In genomic region chr7:150295614-150296013, GRCh38 we compare ENCODE assay signal across 9 cellular contexts. TPM values are rescaled to one million over a fixed set of nuclear protein-coding genes. Genes with fewer than 3 reads are reported as not detected.
DNase-seq lines count a peak whose midpoint lies in the region; ATAC-seq and TF ChIP-seq lines count a peak whose summit lies in the region.
"Not testable (repeated sequence)": the region's sequence is repeated elsewhere in the genome, so short reads cannot be mapped to it uniquely, and the experiment has no call there.
"Had no signal": no experiment of that assay in that cellular context is flagged by ENCODE, and none has a peak within 500 bp of the region (broad histone marks: within the 10 kb centered on the region; RNA-seq: fewer than 3 reads in every experiment).

No MANE protein-coding gene starts in this region.

- not testable (repeated sequence) for H3K9me3 ChIP-seq in gastroesophageal sphincter, left lung, upper lobe of left lung

- not testable (repeated sequence) for H3K27ac Mint-ChIP-seq in GM23338
- H3K27ac Mint-ChIP-seq in neural crest cell (ENCODE audit: unreplicated experiment), result peak overlapping the region; percentile 35

- not testable (repeated sequence) for H3K27me3 ChIP-seq in GM23338 (ENCODE audit: insufficient read depth); gastroesophageal sphincter; left lung; upper lobe of left lung

- H3K36me3 Mint-ChIP-seq in GM23338 (ENCODE audit: low read depth); neural crest cell (ENCODE audit: low read depth): not testable (repeated sequence)

- TF ChIP-seq CTCF in GM23338 (conservative IDR thresholded peaks at IDR 0.05; ENCODE audit: low read depth in 2 of 2); gastroesophageal sphincter (IDR thresholded peaks at IDR 0.05); left lung (IDR thresholded peaks at IDR 0.05); neural crest cell (conservative IDR thresholded peaks at IDR 0.05); upper lobe of left lung (IDR thresholded peaks at IDR 0.05): not testable (repeated sequence)

- TF ChIP-seq POLR2A in gastroesophageal sphincter (IDR thresholded peaks at IDR 0.05); upper lobe of left lung (IDR thresholded peaks at IDR 0.05): not testable (repeated sequence)

- H3K9me3 Mint-ChIP-seq in GM23338, neural crest cell: not testable (repeated sequence)

- H3K27ac ChIP-seq in GM23338 (ENCODE audit: low read depth); gastroesophageal sphincter; left lung; upper lobe of left lung: not testable (repeated sequence)

- DNase-seq in GM23338 (ENCODE audit: low spot score); left cardiac atrium; left lung; neural crest cell (ENCODE audit: low read depth, low spot score); upper lobe of left lung: not testable (repeated sequence)

- intact Hi-C loops in left cardiac atrium (cut with DNase I); left lung (cut with DNase I): not testable (repeated sequence)

- H3K27me3 Mint-ChIP-seq in GM23338 (ENCODE audit: insufficient read depth, low read depth, poor library complexity); neural crest cell (ENCODE audit: low read depth): not testable (repeated sequence)

- not testable (repeated sequence) for H3K4me2 ChIP-seq in GM23338

- not testable (repeated sequence) for H3K36me3 ChIP-seq in GM23338 (ENCODE audit: insufficient read depth); gastroesophageal sphincter; left lung; upper lobe of left lung

- H4K20me1 ChIP-seq in GM23338 (replicated peaks; ENCODE audit: insufficient read depth), result not testable (repeated sequence)

- not testable (repeated sequence) for TF ChIP-seq EP300 in gastroesophageal sphincter (IDR thresholded peaks at IDR 0.05); upper lobe of left lung (IDR thresholded peaks at IDR 0.05)

- not testable (repeated sequence) for H3K9me2 ChIP-seq in GM23338 (ENCODE audit: insufficient read depth)

- peak; percentile 94 for ATAC-seq in GM23338
- peak; percentile 63; the same call in 1 of the 3 replicates for ATAC-seq in SK-N-SH treated with all-trans-retinoic acid at 6 μM for 48 hours
- peak; percentile 69 for ATAC-seq in gastroesophageal sphincter
- peak; percentile 47 to 81 for ATAC-seq in left cardiac atrium
- peak; percentile 94 for ATAC-seq in left lung
- peak; percentile 56 to 82 for ATAC-seq in upper lobe of left lung (ENCODE audit: low FRiP score in 2 of 2)

- not testable (repeated sequence) for H3K4me1 Mint-ChIP-seq in GM23338, neural crest cell

- H3K4me3 ChIP-seq in GM23338, gastroesophageal sphincter, left lung, upper lobe of left lung: not testable (repeated sequence)

- no CpG with 5 or more reads among the region's 8 CpGs for WGBS in gastroesophageal sphincter (ENCODE audit: low coverage in 1 of 2), 2 donors
- 59% methylated on average over 3 of the region's 8 CpGs; no CpG with 5 or more reads in 1 of the 2 donors for WGBS in upper lobe of left lung, 2 donors

- H3K4me3 Mint-ChIP-seq in GM23338, neural crest cell: not testable (repeated sequence)

- not testable (repeated sequence) for H3K4me1 ChIP-seq in GM23338 (ENCODE audit: insufficient read depth); gastroesophageal sphincter; left lung; upper lobe of left lung

- H3F3A ChIP-seq in GM23338 (replicated peaks; ENCODE audit: low read depth), result not testable (repeated sequence)

- not testable (repeated sequence) for H3K79me2 ChIP-seq in GM23338 (replicated peaks; ENCODE audit: insufficient read depth)

- H2AFZ ChIP-seq in GM23338, result not testable (repeated sequence)

RNA-seq across cellular contexts. Expression of gene LRRC61, which starts 27.5 kb away (rescaled TPM):
- total RNA-seq in GM23338 (2014; rRNA removed; shearing (Covaris generic)), result 67.6 and 75.2 TPM in 2 replicates
- 29.7 and 34.7 TPM in 2 replicates for polyA plus RNA-seq in GM23338 (2016; fragmentation: Nextera tagmentation; extraction: Ambion mirVana)
- total RNA-seq in gastroesophageal sphincter, result 10 to 100 TPM in 2 of 4 donors, 1 to 10 TPM in 2; 7.1 to 25.1 (median 14.0) TPM
- 1 to 10 TPM; 4.3 to 5.7 TPM for total RNA-seq in left cardiac atrium
- total RNA-seq in left lung, result 10 to 100 TPM in 1 of 2 donors, 1 to 10 TPM in 1; 9.0 to 15.8 TPM
- total RNA-seq in neural crest cell, result 23.2 and 26.3 TPM in 2 replicates
- total RNA-seq in upper lobe of left lung, result 10 to 100 TPM; 15.4 to 31.4 (median 19.2) TPM
- total RNA-seq: H4 had no signal

RNA-seq across cellular contexts. Expression of gene ACTR3C, which starts 27.7 kb away (rescaled TPM):
- 1.5 and 5.8 TPM in 2 replicates for total RNA-seq in GM23338 (2014; rRNA removed; shearing (Covaris generic))
- polyA plus RNA-seq in GM23338 (2016; fragmentation: Nextera tagmentation; extraction: Ambion mirVana), result 1.8 and 3.5 TPM in 2 replicates
- total RNA-seq in gastroesophageal sphincter (1 to 10 TPM; 6.4 to 10.0 (median 8.1) TPM), left cardiac atrium (1 to 10 TPM; 3.7 to 4.9 TPM), left lung (10 to 100 TPM; 24.0 to 25.1 TPM), neural crest cell (0.49 and 0.61 TPM in 2 replicates), upper lobe of left lung (100 to 1,000 TPM in 1 of 6 donors, 10 to 100 TPM in 5; 12.1 to 123 (median 24.1) TPM)

RNA-seq across cellular contexts. Expression of gene RARRES2, which starts 45.8 kb away (rescaled TPM):
- total RNA-seq in GM23338 (2014; rRNA removed; shearing (Covaris generic)), result 164 and 169 TPM in 2 replicates
- 314 and 317 TPM in 2 replicates for polyA plus RNA-seq in GM23338 (2016; fragmentation: Nextera tagmentation; extraction: Ambion mirVana)
- 100 to 1,000 TPM; 152 to 341 (median 157) TPM for total RNA-seq in gastroesophageal sphincter
- 100 to 1,000 TPM in 1 of 2 donors, 10 to 100 TPM in 1; 86.4 to 178 TPM for total RNA-seq in left cardiac atrium
- 100 to 1,000 TPM; 133 to 162 TPM for total RNA-seq in left lung
- total RNA-seq in neural crest cell, result 24.4 and 26.3 TPM in 2 replicates
- 100 to 1,000 TPM in 5 of 6 donors, 10 to 100 TPM in 1; 54.2 to 303 (median 160) TPM for total RNA-seq in upper lobe of left lung
- total RNA-seq: CD4-positive, CD25-positive, alpha-beta regulatory T cell; H4 had no signal
- polyA plus RNA-seq: CD4-positive, CD25-positive, alpha-beta regulatory T cell had no signal
